Comparison of ENCODE assay signal across 20 cellular contexts in genomic region chr6:98759459-98759858, GRCh38.
DNase-seq lines count a peak whose midpoint lies in the region; ATAC-seq and TF ChIP-seq lines count a peak whose summit lies in the region.
"Had no signal": no experiment of that assay in that cellular context is flagged by ENCODE, and none has a peak within 500 bp of the region (broad histone marks: within the 10 kb centered on the region; RNA-seq: fewer than 3 reads in every experiment).

No MANE protein-coding gene starts in this region.

- no peak for TF ChIP-seq POLR2A in body of pancreas (IDR thresholded peaks at IDR 0.05)

- DNase-seq in DMS53 (lab: John Stamatoyannopoulos, UW) (peak; percentile 12), DMS53 treated with DMSO at 0.1 percent for 48 hours (lab: John Stamatoyannopoulos, UW; ENCODE audit: unreplicated experiment) (no peak), endothelial cell (ENCODE audit: low spot score) (no peak), progenitor cell of endocrine pancreas (ENCODE audit: low spot score, unreplicated experiment) (no peak), MCF 10A (ENCODE audit: unreplicated experiment) (no peak), body of pancreas (no peak)
- DNase-seq in stimulated activated CD4-positive, alpha-beta T cell treated with anti-CD3 and anti-CD28 coated beads, Interleukin-4, amount 100 ng/mL, for 1 hour, result no peak
- DNase-seq: CD4-positive, alpha-beta memory T cell; DMS153; DND-41; EL had no signal

- POLR2A ChIA-PET in MCF 10A (lab: Yijun Ruan, JAX), result no interaction called here

- H3K4me3 ChIP-seq in Loucy (ENCODE audit: low read length, poor library complexity, severe bottlenecking) (no peak overlapping the region), body of pancreas (no peak overlapping the region)
- H3K4me3 ChIP-seq: A549, BLaER1, GM12878, HAP-1 had no signal

- no TSS peak for BruUV-seq in MCF 10A (replicated peaks; lab: Mats Ljungman, UMichigan)

- no peaks in the 10 kb centered on the region for H3K9me2 ChIP-seq in Loucy (replicated peaks; ENCODE audit: low read depth, low read length)

- CTCF ChIA-PET in MCF 10A (lab: Yijun Ruan, JAX), result interaction anchor here (0.6 kb wide), 1 partner anchor 1008 kb away, joined by 3 read pairs; no protein-coding TSS in a partner anchor

- H3K4me1 ChIP-seq in Loucy (ENCODE audit: insufficient read depth, low read length, poor library complexity, severe bottlenecking) (no peaks in the 10 kb centered on the region), body of pancreas (no peaks in the 10 kb centered on the region)
- H3K4me1 ChIP-seq: A549, HAP-1 had no signal

- peaks cover 10% of the 10 kb centered on the region for H3K4me1 Mint-ChIP-seq in endothelial cell (ENCODE audit: unreplicated experiment)
- H3K4me1 Mint-ChIP-seq in progenitor cell of endocrine pancreas (ENCODE audit: low read depth), result no peaks in the 10 kb centered on the region
- peaks cover 8% of the 10 kb centered on the region for H3K4me1 Mint-ChIP-seq in MCF 10A (ENCODE audit: insufficient read depth, unreplicated experiment)
- H3K4me1 Mint-ChIP-seq: CD14-positive monocyte had no signal

- H3K4me3 Mint-ChIP-seq in endothelial cell (ENCODE audit: unreplicated experiment) (no peak overlapping the region), progenitor cell of endocrine pancreas (ENCODE audit: low read depth) (no peak overlapping the region), MCF 10A (ENCODE audit: unreplicated experiment) (no peak overlapping the region)
- H3K4me3 Mint-ChIP-seq: CD14-positive monocyte; CD4-positive, alpha-beta memory T cell; IgD-negative memory B cell had no signal

- no peak overlapping the region for H3K9ac ChIP-seq in Loucy (ENCODE audit: low read depth, low read length, poor library complexity, severe bottlenecking)
- H3K9ac ChIP-seq: BLaER1 had no signal

- H3K9me3 Mint-ChIP-seq in endothelial cell (ENCODE audit: unreplicated experiment) (no peaks in the 10 kb centered on the region), progenitor cell of endocrine pancreas (ENCODE audit: low read depth) (peaks cover 3% of the 10 kb centered on the region), MCF 10A (ENCODE audit: unreplicated experiment) (no peaks in the 10 kb centered on the region)

- no peaks in the 10 kb centered on the region for H3F3A ChIP-seq in Loucy (ENCODE audit: low read depth)

- H3K27ac Mint-ChIP-seq in endothelial cell (ENCODE audit: unreplicated experiment) (no peak overlapping the region), progenitor cell of endocrine pancreas (no peak overlapping the region), MCF 10A (ENCODE audit: low read depth, unreplicated experiment) (no peak overlapping the region)
- H3K27ac Mint-ChIP-seq: CD14-positive monocyte; CD4-positive, alpha-beta memory T cell; IgD-negative memory B cell had no signal

- H3K27me3 Mint-ChIP-seq in endothelial cell (ENCODE audit: unreplicated experiment), result no peaks in the 10 kb centered on the region
- H3K27me3 Mint-ChIP-seq in progenitor cell of endocrine pancreas, result no peaks in the 10 kb centered on the region
- H3K27me3 Mint-ChIP-seq in MCF 10A (ENCODE audit: insufficient read depth, unreplicated experiment), result peaks cover 15% of the 10 kb centered on the region

- no peak overlapping the region for H3K4me2 ChIP-seq in Loucy (ENCODE audit: low read depth, low read length, poor library complexity, severe bottlenecking)
- H3K4me2 ChIP-seq: A549, BLaER1 had no signal

- TF ChIP-seq CTCF in Loucy (conservative IDR thresholded peaks at IDR 0.05; ENCODE audit: low read length) (peak; percentile 14; the same call in 1 of the 2 replicates), endothelial cell (IDR thresholded peaks at IDR 0.05; ENCODE audit: unreplicated experiment) (peak; percentile 65), progenitor cell of endocrine pancreas (IDR thresholded peaks at IDR 0.05; ENCODE audit: unreplicated experiment) (peak; percentile 24), MCF 10A (IDR thresholded peaks at IDR 0.05; ENCODE audit: unreplicated experiment) (no peak), body of pancreas (IDR thresholded peaks at IDR 0.05) (no peak)

- H3K9me3 ChIP-seq in Loucy (ENCODE audit: insufficient read depth, low read depth, low read length) (no peaks in the 10 kb centered on the region), body of pancreas (peaks cover 0 to 6% (median 0%) of the 10 kb centered on the region in 3 donors)
- H3K9me3 ChIP-seq: A549, HAP-1 had no signal

- no peaks in the 10 kb centered on the region for H4K20me1 ChIP-seq in Loucy (ENCODE audit: insufficient read depth, low read length, poor library complexity, severe bottlenecking)
- H4K20me1 ChIP-seq: BLaER1 had no signal

- ATAC-seq in body of pancreas, result no peak
- ATAC-seq: A549, GM12878, HepG2 had no signal

- no peaks in the 10 kb centered on the region for H3K79me2 ChIP-seq in Loucy (ENCODE audit: insufficient read depth, low read length)

- H3K36me3 ChIP-seq in Loucy (ENCODE audit: insufficient read depth, low read length) (no peaks in the 10 kb centered on the region), body of pancreas (replicated peaks in 1 of 2; ENCODE audit: insufficient read depth in 1 of 2, low read depth in 2 of 2) (no peaks in the 10 kb centered on the region)
- H3K36me3 ChIP-seq: BLaER1, HAP-1 had no signal

- H3K27ac ChIP-seq in body of pancreas, result no peak overlapping the region
- H3K27ac ChIP-seq: 22Rv1, A549, BLaER1 had no signal

- no peaks in the 10 kb centered on the region for H3K27me3 ChIP-seq in Loucy (ENCODE audit: insufficient read depth, low read length, poor library complexity, severe bottlenecking)
- peaks cover 0 to 2% of the 10 kb centered on the region in 2 donors for H3K27me3 ChIP-seq in body of pancreas
- H3K27me3 ChIP-seq: BLaER1 had no signal

- H3K36me3 Mint-ChIP-seq in endothelial cell (ENCODE audit: low read depth, unreplicated experiment), result no peaks in the 10 kb centered on the region
- H3K36me3 Mint-ChIP-seq in progenitor cell of endocrine pancreas (ENCODE audit: insufficient read depth), result no peaks in the 10 kb centered on the region
- H3K36me3 Mint-ChIP-seq in MCF 10A (ENCODE audit: insufficient read depth, unreplicated experiment), result no peaks in the 10 kb centered on the region
- H3K36me3 Mint-ChIP-seq: CD14-positive monocyte; CD4-positive, alpha-beta memory T cell; IgD-negative memory B cell had no signal

- intact Hi-C loops in MCF 10A (cut with micrococcal nuclease) (no loop called here), body of pancreas (cut with DNase I) (no loop called here)

- H2AFZ ChIP-seq in Loucy (ENCODE audit: low read length), result no peak overlapping the region

Comparison
In these comparisons a context has a peak if more than half of its experiments do, and no peak if none do; other contexts are left out.
1. CTCF ChIP-seq: peak in Loucy (single experiment), endothelial cell (single experiment) and progenitor cell of endocrine pancreas (single experiment); none in MCF 10A (single experiment) and body of pancreas (0 of 7).